In genomic region chr9:113516840-113517577, GRCh38 we compare ENCODE assay signal across 9 cellular contexts. TPM values are rescaled to one million over a fixed set of nuclear protein-coding genes. Genes with fewer than 3 reads are reported as not detected.
DNase-seq lines count a peak whose midpoint lies in the region; ATAC-seq and TF ChIP-seq lines count a peak whose summit lies in the region.
"Had no signal": no experiment of that assay in that cellular context is flagged by ENCODE, and none has a peak within 500 bp of the region (broad histone marks: within the 10 kb centered on the region; RNA-seq: fewer than 3 reads in every experiment).

No MANE protein-coding gene starts in this region.

- no peak overlapping the region for H3K18ac ChIP-seq in trophoblast cell (ENCODE audit: low read length)

- no peak overlapping the region for H3K9ac ChIP-seq in trophoblast cell (ENCODE audit: low read length)

- intact Hi-C loops in activated T-helper 2 cell treated with anti-CD3 and anti-CD28 coated beads, Interferon-gamma antibody, Interleukin-2, Interleukin-4, amounts not matched to agents 10 μg/mL and 5 μg/mL and 100 μg/mL, durations not matched to agents 14 hours and 24 hours and 36 hours (cut with micrococcal nuclease), result loop anchor here (1.0 to 10.0 kb wide), 6 partner anchors 62 to 1178 kb away; partner anchors contain the start of genes AKNA, C9orf43, CDC26 and POLE3

- H3K79me1 ChIP-seq in trophoblast cell (ENCODE audit: low read length), result peaks cover 8% of the 10 kb centered on the region

- no peaks in the 10 kb centered on the region for H3K27me3 Mint-ChIP-seq in activated T-helper 2 cell treated with anti-CD3 and anti-CD28 coated beads, Interferon-gamma antibody, Interleukin-2, Interleukin-4, amounts not matched to agents 10 μg/mL and 5 μg/mL and 100 μg/mL, durations not matched to agents 14 hours and 24 hours and 36 hours (ENCODE audit: low read depth)

- H2BK12ac ChIP-seq in trophoblast cell (ENCODE audit: low read length), result peak overlapping the region; percentile 3

- no peak overlapping the region for H4K8ac ChIP-seq in trophoblast cell (ENCODE audit: low read depth, low read length)

- peaks cover 74% of the 10 kb centered on the region for H3K4me1 Mint-ChIP-seq in activated T-helper 2 cell treated with anti-CD3 and anti-CD28 coated beads, Interferon-gamma antibody, Interleukin-2, Interleukin-4, amounts not matched to agents 10 μg/mL and 5 μg/mL and 100 μg/mL, durations not matched to agents 14 hours and 24 hours and 36 hours (ENCODE audit: low read depth)

- peak overlapping the region; percentile 87 for H3K4me3 Mint-ChIP-seq in activated T-helper 2 cell treated with anti-CD3 and anti-CD28 coated beads, Interferon-gamma antibody, Interleukin-2, Interleukin-4, amounts not matched to agents 10 μg/mL and 5 μg/mL and 100 μg/mL, durations not matched to agents 14 hours and 24 hours and 36 hours (ENCODE audit: low read depth)

- no peaks in the 10 kb centered on the region for H3K9me3 Mint-ChIP-seq in activated T-helper 2 cell treated with anti-CD3 and anti-CD28 coated beads, Interferon-gamma antibody, Interleukin-2, Interleukin-4, amounts not matched to agents 10 μg/mL and 5 μg/mL and 100 μg/mL, durations not matched to agents 14 hours and 24 hours and 36 hours

- H3K4me1 ChIP-seq in trophoblast cell (ENCODE audit: control insufficient read depth in 1 of 2, insufficient read depth in 2 of 2, low read length in 2 of 2), result peaks cover 6 to 10% of the 10 kb centered on the region in 2 experiments

- peaks cover 3 to 4% of the 10 kb centered on the region in 2 experiments for H3K36me3 ChIP-seq in trophoblast cell (ENCODE audit: control insufficient read depth in 1 of 2, insufficient read depth in 2 of 2, low read length in 2 of 2)

- DNase-seq in GM13976 (ENCODE audit: low spot score) (peak; percentile 87), NOMO-1 treated with DMSO at 0.1 percent for 48 hours (lab: John Stamatoyannopoulos, UW; ENCODE audit: unreplicated experiment) (peak; percentile 41), trophoblast cell (no peak), NCI-H146 (lab: John Stamatoyannopoulos, UW) (no peak), NCI-H446 treated with DMSO at 0.1 percent for 48 hours (lab: John Stamatoyannopoulos, UW) (no peak), kidney glomerular epithelial cell (lab: John Stamatoyannopoulos, UW) (no peak)
- DNase-seq in activated T-helper 2 cell treated with anti-CD3 and anti-CD28 coated beads, Interferon-gamma antibody, Interleukin-2, Interleukin-4, amounts not matched to agents 10 μg/mL and 5 μg/mL and 100 μg/mL, durations not matched to agents 14 hours and 24 hours and 36 hours (ENCODE audit: low spot score), result peak; percentile 72

- H3K9me3 ChIP-seq in trophoblast cell (ENCODE audit: insufficient read depth, low read depth, low read length), result no peaks in the 10 kb centered on the region

- peak overlapping the region; percentile 42 for H4K91ac ChIP-seq in trophoblast cell (ENCODE audit: low read depth, low read length)

- H2AFZ ChIP-seq in trophoblast cell (ENCODE audit: insufficient read depth, low read length, poor library complexity), result no peak overlapping the region

- no peak overlapping the region for H4K12ac ChIP-seq in trophoblast cell (ENCODE audit: low read depth, low read length)

- no peaks in the 10 kb centered on the region for H3K27me3 ChIP-seq in trophoblast cell (ENCODE audit: insufficient read depth, low read length)

- H3K14ac ChIP-seq in trophoblast cell (ENCODE audit: low read length), result no peak overlapping the region

- peak overlapping the region; percentile 85 for H3K27ac Mint-ChIP-seq in activated T-helper 2 cell treated with anti-CD3 and anti-CD28 coated beads, Interferon-gamma antibody, Interleukin-2, Interleukin-4, amounts not matched to agents 10 μg/mL and 5 μg/mL and 100 μg/mL, durations not matched to agents 14 hours and 24 hours and 36 hours

- no peak overlapping the region for H3K4me3 ChIP-seq in trophoblast cell (ENCODE audit: low read depth, low read length)
- H3K4me3 ChIP-seq: lung had no signal

- peak; percentile 5 for TF ChIP-seq CTCF in GM13976 (IDR thresholded peaks at IDR 0.05; ENCODE audit: borderline replicate concordance, control extremely low read depth, extremely low read depth, insufficient read depth, missing control alignments)

- ATAC-seq in HG02588 (IDR thresholded peaks at IDR 0.05; ENCODE audit: unreplicated experiment), result peak; percentile 87

- peak overlapping the region; percentile 24 for H2BK5ac ChIP-seq in trophoblast cell (ENCODE audit: low read depth, low read length, poor library complexity)

- peak overlapping the region; percentile 24 for H2BK120ac ChIP-seq in trophoblast cell (ENCODE audit: insufficient read depth, low read length, poor library complexity)

- H3K4ac ChIP-seq in trophoblast cell (ENCODE audit: low read depth, low read length), result no peak overlapping the region

- H2AK5ac ChIP-seq in trophoblast cell (ENCODE audit: low read length), result peak overlapping the region; percentile 24

- no peak overlapping the region for H3K23ac ChIP-seq in trophoblast cell (ENCODE audit: low read length)

- no CpG with 5 or more reads among the region's 8 CpGs for WGBS in trophoblast cell (ENCODE audit: extremely low coverage, insufficient coverage, insufficient read length)

- H3K36me3 Mint-ChIP-seq in activated T-helper 2 cell treated with anti-CD3 and anti-CD28 coated beads, Interferon-gamma antibody, Interleukin-2, Interleukin-4, amounts not matched to agents 10 μg/mL and 5 μg/mL and 100 μg/mL, durations not matched to agents 14 hours and 24 hours and 36 hours (ENCODE audit: low read depth), result peaks cover 24% of the 10 kb centered on the region

- no peak overlapping the region for H3K27ac ChIP-seq in trophoblast cell (ENCODE audit: low read depth, low read length)

- peaks cover 2% of the 10 kb centered on the region for H3K79me2 ChIP-seq in trophoblast cell (ENCODE audit: control insufficient read depth, insufficient read depth, low read length, poor library complexity)

- in situ Hi-C loops in GM13976 (cut with MboI; ENCODE audit: low sequenced_read_pairs, unreplicated experiment), result no loop called here

- H3K4me2 ChIP-seq in trophoblast cell (ENCODE audit: low read length), result no peak overlapping the region

RNA-seq across cellular contexts. Expression of gene RGS3, which starts 53.5 kb away (rescaled TPM):
- 56.2 and 64.2 TPM in 2 replicates for total RNA-seq in activated T-helper 2 cell treated with anti-CD3 and anti-CD28 coated beads, Interferon-gamma antibody, Interleukin-2, Interleukin-4, amounts not matched to agents 10 μg/mL and 5 μg/mL and 100 μg/mL, durations not matched to agents 14 hours and 24 hours and 36 hours
- polyA plus RNA-seq in trophoblast cell (2013), result 97.8 and 100 TPM in 2 replicates

Comparison
In these comparisons a context has a peak if more than half of its experiments do, and no peak if none do; other contexts are left out.
1. DNase-seq: peak in GM13976 (single experiment), NOMO-1 treated with DMSO at 0.1 percent for 48 hours (single experiment) and activated T-helper 2 cell treated with anti-CD3 and anti-CD28 coated beads, Interferon-gamma antibody, Interleukin-2, Interleukin-4, amounts not matched to agents 10 μg/mL and 5 μg/mL and 100 μg/mL, durations not matched to agents 14 hours and 24 hours and 36 hours (single experiment); none in trophoblast cell (0 of 2), NCI-H146 (single experiment), NCI-H446 treated with DMSO at 0.1 percent for 48 hours (single experiment) and kidney glomerular epithelial cell (single experiment).